Comparison of ENCODE assay signal across 17 cellular contexts in the genomic region with DNA sequence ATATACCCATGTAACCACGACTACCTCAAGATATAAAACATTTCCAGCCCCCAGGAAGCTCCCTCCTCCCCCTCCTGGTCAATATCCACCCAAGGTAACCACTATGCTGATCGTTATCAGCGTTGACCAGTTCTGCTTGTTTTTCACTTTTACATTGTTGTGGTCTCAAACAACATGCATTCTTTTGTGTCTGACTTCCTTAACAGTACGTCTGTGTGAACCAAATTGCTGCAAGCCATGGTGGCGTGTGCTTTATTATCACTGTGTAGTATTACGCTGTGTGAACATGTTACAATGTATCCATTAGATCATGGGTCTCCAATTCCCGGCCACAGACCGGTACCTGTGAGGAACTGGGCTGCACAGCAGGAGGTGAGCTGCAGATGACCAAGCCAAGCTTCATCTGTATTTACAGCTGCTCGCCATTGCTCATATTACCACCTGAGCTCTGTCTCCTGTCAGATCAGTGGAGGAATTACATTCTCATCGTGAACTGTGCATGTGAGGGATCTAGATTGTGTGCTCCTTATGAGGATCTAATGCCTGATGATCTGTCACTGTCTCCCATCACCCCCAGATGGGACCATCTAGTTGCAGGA.
"Had no signal": no experiment of that assay in that cellular context is flagged by ENCODE, and none has a peak within 500 bp of the region (broad histone marks: within the 10 kb centered on the region; RNA-seq: fewer than 3 reads in every experiment).

No MANE protein-coding gene starts in this region.

- H3K4me2 ChIP-seq: hepatocyte had no signal

- H3K27ac ChIP-seq: dorsolateral prefrontal cortex, hepatocyte, psoas muscle, right lobe of liver, tibial nerve had no signal

- H3K36me3 ChIP-seq: right lobe of liver, tibial nerve had no signal

- H3K9me3 ChIP-seq: psoas muscle, right lobe of liver had no signal

- H3K27me3 ChIP-seq: dorsolateral prefrontal cortex, hepatocyte, right lobe of liver, tibial nerve had no signal

- H3K4me3 ChIP-seq: dorsolateral prefrontal cortex, hepatocyte, lung, psoas muscle, right lobe of liver, tibial nerve had no signal

- H2AFZ ChIP-seq: hepatocyte had no signal

- DNase-seq: cortex of kidney; dorsolateral prefrontal cortex; effector CD8-positive, alpha-beta T cell; foreskin melanocyte; head of caudate nucleus; left colon; left ventricle myocardium superior; mesenchymal stem cell; naive B cell; psoas muscle; retina; right lobe of liver; stimulated activated CD4-positive, alpha-beta T cell treated with anti-CD3 and anti-CD28 coated beads, Interleukin-4, amount 100 ng/mL, for 1 hour had no signal

- ATAC-seq: left colon; left ventricle myocardium superior; psoas muscle; right lobe of liver; stimulated activated memory B cell treated with anti-CD40 and anti-IgM and Interleukin-4, amounts not matched to agents 10 μg/mL and 1 μg/mL and 100 μg/mL, for 72 hours had no signal

- H3K4me1 ChIP-seq: psoas muscle, tibial nerve had no signal

- H3K79me2 ChIP-seq: hepatocyte had no signal
